Comparison of ENCODE assay signal across 21 cellular contexts in genomic region chr16:82433042-82433441, GRCh38.
DNase-seq lines count a peak whose midpoint lies in the region; ATAC-seq, FAIRE-seq and TF ChIP-seq lines count a peak whose summit lies in the region.
"Had no signal": no experiment of that assay in that cellular context is flagged by ENCODE, and none has a peak within 500 bp of the region (broad histone marks: within the 10 kb centered on the region; RNA-seq: fewer than 3 reads in every experiment).

No MANE protein-coding gene starts in this region.

- no peaks in the 10 kb centered on the region for H3K79me2 ChIP-seq in HepG2 (ENCODE audit: insufficient read depth, low read length)
- no peaks in the 10 kb centered on the region for H3K79me2 ChIP-seq in mammary epithelial cell (ENCODE audit: insufficient read depth, low read length)

- no peaks in the 10 kb centered on the region for H4K20me1 ChIP-seq in HepG2 (ENCODE audit: insufficient read depth, low read length)
- no peaks in the 10 kb centered on the region for H4K20me1 ChIP-seq in mammary epithelial cell (ENCODE audit: insufficient read depth, low read length)
- H4K20me1 ChIP-seq: BLaER1 treated with 17β-estradiol and CSF1 and Interleukin-3, amounts not matched to agents 10 nM and 100 nM had no signal

- DNase-seq in HepG2 (ENCODE audit: low spot score) (no peak), right lobe of liver (no peak), Right ventricle myocardium superior (no peak), mammary epithelial cell (no peak)
- no peak for DNase-seq in effector memory CD8-positive, alpha-beta T cell
- DNase-seq: AML-193; Caco-2; Calu3; CD4-positive, alpha-beta T cell; CD8-positive, alpha-beta T cell; DMS79 treated with DMSO at 0.1 percent for 48 hours; GF-D8 had no signal

- ATAC-seq in HepG2 = no peak
- ATAC-seq in right lobe of liver = no peak
- no peak for ATAC-seq in effector memory CD8-positive, alpha-beta T cell (replicated peaks)
- ATAC-seq in Right ventricle myocardium superior (ENCODE audit: poor library complexity) = no peak
- ATAC-seq: A549 had no signal

- H3K9ac ChIP-seq in HepG2 (ENCODE audit: insufficient read depth, low read depth, low read length) (no peak overlapping the region), mammary epithelial cell (ENCODE audit: insufficient read depth, low read length) (no peak overlapping the region)
- H3K9ac ChIP-seq: BLaER1 treated with 17β-estradiol and CSF1 and Interleukin-3, amounts not matched to agents 10 nM and 100 nM had no signal

- peaks cover 11% of the 10 kb centered on the region in 2 donors for H3K4me1 Mint-ChIP-seq in effector memory CD8-positive, alpha-beta T cell (ENCODE audit: low read depth in 2 of 2)
- H3K4me1 Mint-ChIP-seq: B cell had no signal

- H3K27ac ChIP-seq in HepG2 (ENCODE audit: extremely low read length, insufficient read depth, low read length) (no peak overlapping the region), right lobe of liver (no peak overlapping the region), mammary epithelial cell (ENCODE audit: insufficient read depth, low read depth, low read length) (no peak overlapping the region)
- H3K27ac ChIP-seq: 22Rv1; A549; BLaER1 treated with 17β-estradiol and CSF1 and Interleukin-3, amounts not matched to agents 10 nM and 100 nM; C4-2B had no signal

- POLR2A ChIA-PET in HepG2 (lab: Yijun Ruan, JAX) = no interaction called here

- intact Hi-C loops in HepG2 (cut with micrococcal nuclease; ENCODE audit: unreplicated experiment) (no loop called here), right lobe of liver (cut with DNase I) (no loop called here), Right ventricle myocardium superior (cut with DNase I) (no loop called here), mammary epithelial cell (cut with micrococcal nuclease) (no loop called here)

- H3K27me3 ChIP-seq in HepG2 (ENCODE audit: control insufficient read depth in 1 of 2, insufficient read depth in 2 of 2, low read length in 2 of 2) = peaks cover 0 to 8% of the 10 kb centered on the region in 2 experiments; a peak in 2 of 5 replicates
- H3K27me3 ChIP-seq in right lobe of liver = no peaks in the 10 kb centered on the region
- H3K27me3 ChIP-seq in mammary epithelial cell (ENCODE audit: insufficient read depth, low read length) = peaks cover 13% of the 10 kb centered on the region
- H3K27me3 ChIP-seq: BLaER1 treated with 17β-estradiol and CSF1 and Interleukin-3, amounts not matched to agents 10 nM and 100 nM had no signal

- TF ChIP-seq CTCF in HepG2 (CRISPR knock-in tag; IDR thresholded peaks at IDR 0.05) (no peak), right lobe of liver (IDR thresholded peaks at IDR 0.05) (no peak), mammary epithelial cell (conservative IDR thresholded peaks at IDR 0.05 in 1 of 2, IDR thresholded peaks at IDR 0.05 in 1 of 2; ENCODE audit: extremely low read depth in 1 of 2, insufficient read depth in 1 of 2, low read depth in 1 of 2, low read length in 2 of 2) (no peak)

- BruUV-seq in HepG2 (replicated peaks; lab: Mats Ljungman, UMichigan) (no TSS peak), mammary epithelial cell (replicated peaks; lab: Mats Ljungman, UMichigan) (no TSS peak)

- in situ Hi-C loops in HepG2 (cut with HindIII; ENCODE audit: extremely low pct_ligation_motif_present, low pct_unique_long_range_greater_than_20kb) (no loop called here), mammary epithelial cell (cut with MboI; ENCODE audit: low sequenced_read_pairs in 2 of 2) (no loop called here)

- FAIRE-seq in HepG2 (lab: Jason Lieb, UNC) = no peak
- FAIRE-seq: A549, D721Med, G401.6, GM12891, GM19239 had no signal

- WGBS in HepG2 (ENCODE audit: low lambda C conversion rate) = 3% methylated on average over 2 of the region's 2 CpGs
- WGBS in right lobe of liver (ENCODE audit: insufficient coverage, low coverage, low lambda C conversion rate, missing lambda C conversion rate) = 58% methylated on average over 2 of the region's 2 CpGs
- WGBS in mammary epithelial cell (ENCODE audit: low coverage, missing lambda C conversion rate) = 80% methylated on average over 2 of the region's 2 CpGs

- CTCF ChIA-PET in HepG2 (lab: Yijun Ruan, JAX; ENCODE audit: low intra/inter-chr PET ratio, low total read pairs) = no interaction called here
- CTCF ChIA-PET in mammary epithelial cell (lab: Charles Lee; ENCODE audit: low non-redundant PET) = no interaction called here

- peak overlapping the region; percentile 82 to 85 for H3K27ac Mint-ChIP-seq in effector memory CD8-positive, alpha-beta T cell
- H3K27ac Mint-ChIP-seq: B cell; CD4-positive, alpha-beta T cell; CD8-positive, alpha-beta T cell had no signal

- no peak overlapping the region for H3K4me3 ChIP-seq in HepG2 (replicated peaks in 1 of 3; ENCODE audit: insufficient read depth in 1 of 3, low read depth in 2 of 3, low read length in 3 of 3)
- H3K4me3 ChIP-seq in right lobe of liver = no peak overlapping the region
- no peak overlapping the region for H3K4me3 ChIP-seq in mammary epithelial cell (replicated peaks in 1 of 3; ENCODE audit: insufficient read depth in 1 of 3, low read depth in 2 of 3, low read length in 3 of 3)
- H3K4me3 ChIP-seq: A549; BLaER1 treated with 17β-estradiol and CSF1 and Interleukin-3, amounts not matched to agents 10 nM and 100 nM had no signal

- no peaks in the 10 kb centered on the region for H3K9me3 ChIP-seq in HepG2 (ENCODE audit: low read length)
- no peaks in the 10 kb centered on the region for H3K9me3 ChIP-seq in right lobe of liver
- H3K9me3 ChIP-seq in mammary epithelial cell (replicated peaks; ENCODE audit: insufficient read depth, low read length) = no peaks in the 10 kb centered on the region
- H3K9me3 ChIP-seq: A549; BLaER1 treated with 17β-estradiol and CSF1 and Interleukin-3, amounts not matched to agents 10 nM and 100 nM had no signal

- H3K4me2 ChIP-seq in HepG2 (ENCODE audit: low read depth, low read length) (no peak overlapping the region), mammary epithelial cell (ENCODE audit: insufficient read depth, low read depth, low read length) (no peak overlapping the region)
- H3K4me2 ChIP-seq: A549; BLaER1 treated with 17β-estradiol and CSF1 and Interleukin-3, amounts not matched to agents 10 nM and 100 nM had no signal

- H3K4me3 Mint-ChIP-seq in effector memory CD8-positive, alpha-beta T cell = peak overlapping the region in 1 of 2 donors; percentile 31
- H3K4me3 Mint-ChIP-seq: B cell; CD4-positive, alpha-beta T cell; CD8-positive, alpha-beta T cell had no signal

- TF ChIP-seq POLR2A in HepG2 (IDR thresholded peaks at IDR 0.05; ENCODE audit: insufficient read depth in 1 of 2, low read depth in 2 of 2, low read length in 2 of 2) (no peak), right lobe of liver (IDR thresholded peaks at IDR 0.05) (no peak)

- no peak overlapping the region for H2AFZ ChIP-seq in HepG2 (ENCODE audit: low read length)
- H2AFZ ChIP-seq in mammary epithelial cell (ENCODE audit: low read depth, low read length) = no peak overlapping the region

- TF ChIP-seq EP300 in HepG2 (IDR thresholded peaks at IDR 0.05; ENCODE audit: low read depth in 2 of 2, low read length in 2 of 2) (no peak), HepG2 (CRISPR knock-in tag; IDR thresholded peaks at IDR 0.05; ENCODE audit: borderline replicate concordance) (no peak)

- peaks cover 5% of the 10 kb centered on the region for H3K36me3 Mint-ChIP-seq in effector memory CD8-positive, alpha-beta T cell (ENCODE audit: insufficient read depth)
- H3K36me3 Mint-ChIP-seq: CD8-positive, alpha-beta T cell had no signal

- no peaks in the 10 kb centered on the region for H3K4me1 ChIP-seq in HepG2 (ENCODE audit: insufficient read depth, low read length)
- H3K4me1 ChIP-seq in right lobe of liver = no peaks in the 10 kb centered on the region
- no peaks in the 10 kb centered on the region for H3K4me1 ChIP-seq in mammary epithelial cell (ENCODE audit: insufficient read depth, low read length)
- H3K4me1 ChIP-seq: A549; BLaER1 treated with 17β-estradiol and CSF1 and Interleukin-3, amounts not matched to agents 10 nM and 100 nM; Caco-2 had no signal

- H3K36me3 ChIP-seq in HepG2 (replicated peaks in 1 of 2; ENCODE audit: control insufficient read depth in 1 of 2, insufficient read depth in 2 of 2, low read length in 2 of 2) (no peaks in the 10 kb centered on the region), right lobe of liver (no peaks in the 10 kb centered on the region), mammary epithelial cell (ENCODE audit: insufficient read depth, low read length) (no peaks in the 10 kb centered on the region)
- H3K36me3 ChIP-seq: BLaER1 treated with 17β-estradiol and CSF1 and Interleukin-3, amounts not matched to agents 10 nM and 100 nM had no signal

- no peaks in the 10 kb centered on the region for H3K9me3 Mint-ChIP-seq in effector memory CD8-positive, alpha-beta T cell
- H3K9me3 Mint-ChIP-seq: CD8-positive, alpha-beta T cell had no signal

- peaks cover 0 to 6% of the 10 kb centered on the region in 2 donors for H3K27me3 Mint-ChIP-seq in effector memory CD8-positive, alpha-beta T cell

- no peak for TF ChIP-seq RAD21 in HepG2 (CRISPR knock-in tag; IDR thresholded peaks at IDR 0.05)

- dilution Hi-C loops in mammary epithelial cell (cut with HindIII; ENCODE audit: low sequenced_read_pairs) = loop anchor here (5.0 kb wide), 1 partner anchor 36 kb away; no protein-coding TSS in a partner anchor

TF ChIP-seq in HepG2, 621 proteins besides CTCF, POLR2A, EP300 and RAD21 (continues in another document):
- TF ChIP-seq ZNF672 (CRISPR knock-in tag; IDR thresholded peaks at IDR 0.05) (no peak), SOX13 (IDR thresholded peaks at IDR 0.05) (no peak), SOX13 (CRISPR knock-in tag; conservative IDR thresholded peaks at IDR 0.05 in 1 of 2, IDR thresholded peaks at IDR 0.05 in 1 of 2) (no peak), ZNF883 (CRISPR knock-in tag; IDR thresholded peaks at IDR 0.05; ENCODE audit: not compliant biosample characterization) (no peak), NBN (conservative IDR thresholded peaks at IDR 0.05) (no peak), PCBP1 (IDR thresholded peaks at IDR 0.05; ENCODE audit: borderline replicate concordance, low read depth, low read length) (0 out of 2 replicates have a peak, but pooled peaks have one; percentile 87), CHCHD3 (CRISPR knock-in tag; IDR thresholded peaks at IDR 0.05) (no peak), ATM (IDR thresholded peaks at IDR 0.05; ENCODE audit: borderline replicate concordance) (no peak), KDM1A (CRISPR knock-in tag; IDR thresholded peaks at IDR 0.05) (no peak), ZNF256 (CRISPR knock-in tag; conservative IDR thresholded peaks at IDR 0.05) (no peak)
